In the genomic region with DNA sequence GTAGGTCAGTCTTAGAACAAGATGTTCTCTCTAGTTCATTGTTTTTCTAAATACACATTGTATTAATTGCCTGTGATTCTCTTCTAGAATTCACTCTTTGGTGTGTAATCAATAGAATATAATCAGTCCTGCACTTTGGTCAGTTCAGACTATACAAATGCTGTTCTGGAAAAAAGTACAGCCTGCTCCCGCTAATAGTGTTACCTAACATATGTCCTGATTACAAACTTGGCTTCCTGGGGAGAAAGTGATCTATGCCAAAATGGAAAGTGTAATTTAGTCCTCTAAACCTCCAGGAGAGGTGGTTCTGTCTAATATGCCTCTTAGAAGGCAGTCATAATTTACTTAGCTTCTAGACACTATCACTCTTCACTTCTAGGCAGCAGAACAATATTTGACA, we compare ENCODE assay signal across 17 cellular contexts.
"Had no signal": no experiment of that assay in that cellular context is flagged by ENCODE, and none has a peak within 500 bp of the region (broad histone marks: within the 10 kb centered on the region; RNA-seq: fewer than 3 reads in every experiment).

No MANE protein-coding gene starts in this region.

- H3K4me3 ChIP-seq: mucosa of descending colon, testis, upper lobe of right lung had no signal

- H3K27ac Mint-ChIP-seq: activated T-helper 2 cell treated with anti-CD3 and anti-CD28 coated beads, Interferon-gamma antibody, Interleukin-2, Interleukin-4, amounts not matched to agents 10 μg/mL and 5 μg/mL and 100 μg/mL, durations not matched to agents 14 hours and 24 hours and 36 hours; dendritic cell treated with granulocyte-macrophage colony-stimulating factor and Interleukin-4, amounts not matched to agents 40 ng/mL and 50 ng/mL, for 4 days; effector memory CD8-positive, alpha-beta T cell; immature natural killer cell; naive thymus-derived CD8-positive, alpha-beta T cell; stimulated activated naive CD8-positive, alpha-beta T cell treated with anti-CD3 and anti-CD28 coated beads, Interleukin-15, Interleukin-2, amounts not matched to agents 100 ng/mL and 50 ng/mL, for 24 hours; T-helper 1 cell treated with Interleukin-12 subunit alpha and Interleukin-12 subunit beta and Interleukin-4 antibody, amounts not matched to agents 30 μg/mL and 1 μg/mL, for 36 hours; WTC11 had no signal

- H3K27me3 ChIP-seq: testis, upper lobe of right lung had no signal

- H3K36me3 ChIP-seq: upper lobe of right lung had no signal

- H3K4me3 Mint-ChIP-seq: central memory CD8-positive, alpha-beta T cell; dendritic cell treated with granulocyte-macrophage colony-stimulating factor and Interleukin-4, amounts not matched to agents 40 ng/mL and 50 ng/mL, for 4 days; effector memory CD8-positive, alpha-beta T cell; immature natural killer cell; naive thymus-derived CD8-positive, alpha-beta T cell; stimulated activated naive CD8-positive, alpha-beta T cell treated with anti-CD3 and anti-CD28 coated beads, Interleukin-15, Interleukin-2, amounts not matched to agents 100 ng/mL and 50 ng/mL, for 24 hours; T-helper 1 cell treated with Interleukin-12 subunit alpha and Interleukin-12 subunit beta and Interleukin-4 antibody, amounts not matched to agents 30 μg/mL and 1 μg/mL, for 36 hours; WTC11 had no signal

- H3K9me3 Mint-ChIP-seq: activated T-helper 2 cell treated with anti-CD3 and anti-CD28 coated beads, Interferon-gamma antibody, Interleukin-2, Interleukin-4, amounts not matched to agents 10 μg/mL and 5 μg/mL and 100 μg/mL, durations not matched to agents 14 hours and 24 hours and 36 hours; dendritic cell treated with granulocyte-macrophage colony-stimulating factor and Interleukin-4, amounts not matched to agents 40 ng/mL and 50 ng/mL, for 4 days; stimulated activated naive CD8-positive, alpha-beta T cell treated with anti-CD3 and anti-CD28 coated beads, Interleukin-15, Interleukin-2, amounts not matched to agents 100 ng/mL and 50 ng/mL, for 24 hours; T-helper 1 cell treated with Interleukin-12 subunit alpha and Interleukin-12 subunit beta and Interleukin-4 antibody, amounts not matched to agents 30 μg/mL and 1 μg/mL, for 36 hours; WTC11 had no signal

- DNase-seq: activated CD4-positive, alpha-beta T cell treated with anti-CD3 and anti-CD28 coated beads for 48 hours; activated naive CD4-positive, alpha-beta T cell treated with anti-CD3 and anti-CD28 coated beads, Interleukin-2, amount 50 U/mL, for 16 hours; effector memory CD8-positive, alpha-beta T cell; glutamatergic neuron; immature natural killer cell; mucosa of descending colon; naive thymus-derived CD8-positive, alpha-beta T cell; stimulated activated CD4-positive, alpha-beta T cell treated with anti-CD3 and anti-CD28 coated beads, Interleukin-4, amount 100 ng/mL, for 1 hour; stimulated activated CD8-positive, alpha-beta memory T cell treated with anti-CD3 and anti-CD28 coated beads, Interleukin-4, amount 100 ng/mL, for 48 hours; testis; upper lobe of right lung had no signal

- H3K9me3 ChIP-seq: mucosa of descending colon, testis, upper lobe of right lung had no signal

- H3K4me1 Mint-ChIP-seq: central memory CD8-positive, alpha-beta T cell; immature natural killer cell; naive thymus-derived CD8-positive, alpha-beta T cell had no signal

- ATAC-seq: effector memory CD8-positive, alpha-beta T cell; mucosa of descending colon; naive thymus-derived CD8-positive, alpha-beta T cell; upper lobe of right lung; WTC11 had no signal

- H3K27ac ChIP-seq: testis, upper lobe of right lung had no signal

- H3K27me3 Mint-ChIP-seq: central memory CD8-positive, alpha-beta T cell; dendritic cell treated with granulocyte-macrophage colony-stimulating factor and Interleukin-4, amounts not matched to agents 40 ng/mL and 50 ng/mL, for 4 days; effector memory CD8-positive, alpha-beta T cell; naive thymus-derived CD8-positive, alpha-beta T cell; stimulated activated naive CD8-positive, alpha-beta T cell treated with anti-CD3 and anti-CD28 coated beads, Interleukin-15, Interleukin-2, amounts not matched to agents 100 ng/mL and 50 ng/mL, for 24 hours had no signal

- H3K36me3 Mint-ChIP-seq: immature natural killer cell; naive thymus-derived CD8-positive, alpha-beta T cell; WTC11 had no signal

- H3K4me1 ChIP-seq: upper lobe of right lung had no signal
